In genomic region chr6:97669191-97669651, GRCh38 we compare ENCODE assay signal across 8 cellular contexts.
DNase-seq lines count a peak whose midpoint lies in the region; ATAC-seq, FAIRE-seq and TF ChIP-seq lines count a peak whose summit lies in the region.
"Had no signal": no experiment of that assay in that cellular context is flagged by ENCODE, and none has a peak within 500 bp of the region (broad histone marks: within the 10 kb centered on the region; RNA-seq: fewer than 3 reads in every experiment).

No MANE protein-coding gene starts in this region.

- no peaks in the 10 kb centered on the region for H4K20me1 ChIP-seq in H1 (replicated peaks in 1 of 2; ENCODE audit: control insufficient read depth in 1 of 2, insufficient read depth in 2 of 2, low read length in 2 of 2)

- H2BK12ac ChIP-seq in H1 (ENCODE audit: low read depth, low read length), result no peak overlapping the region

- H4K5ac ChIP-seq in H1 (ENCODE audit: insufficient read length, low read depth, low read length), result no peak overlapping the region

- no peak overlapping the region for H2BK15ac ChIP-seq in H1 (ENCODE audit: low read length)

- H3K4ac ChIP-seq in H1 (replicated peaks; ENCODE audit: insufficient read length, low read depth, low read length), result no peak overlapping the region

- no peaks in the 10 kb centered on the region for H3K79me2 ChIP-seq in H1 (ENCODE audit: control insufficient read depth in 1 of 2, insufficient read depth in 2 of 2, low read length in 2 of 2)

- H3K36me3 ChIP-seq in H1 (ENCODE audit: control insufficient read depth in 2 of 4, insufficient read depth in 4 of 4, low read length in 3 of 4) (no peaks in the 10 kb centered on the region), neuron (ENCODE audit: insufficient read depth, low read length) (no peaks in the 10 kb centered on the region)

- POLR2A ChIA-PET in H1 (lab: Charles Lee; ENCODE audit: partially characterized antibody), result interaction anchor here (0.5 kb wide), 1 partner anchor 502 kb away, joined by 3 read pairs; no protein-coding TSS in a partner anchor

- no peak overlapping the region for H4K91ac ChIP-seq in H1 (replicated peaks; ENCODE audit: insufficient read length, low read length)

- CTCF ChIA-PET in H1 (lab: Charles Lee; ENCODE audit: partially characterized antibody), result interaction anchor here (1.3 to 1.7 kb wide), 2 partner anchors 256 to 257 kb away, joined by 3 read pairs; no protein-coding TSS in a partner anchor

- peak overlapping the region; percentile 10 to 34; a peak in 3 of 4 replicates for H3K4me2 ChIP-seq in H1 (ENCODE audit: insufficient read depth in 1 of 2, low read depth in 2 of 2, low read length in 2 of 2)

- H2AFZ ChIP-seq in H1 (ENCODE audit: low read length), result no peak overlapping the region; the same call in 1 of the 2 replicates
- peak overlapping the region; percentile 68 for H2AFZ ChIP-seq in neuron (ENCODE audit: low read depth, low read length)

- no peak overlapping the region for H3K9ac ChIP-seq in H1 (replicated peaks in 1 of 4; ENCODE audit: extremely low read depth in 1 of 4, low read depth in 3 of 4, low read length in 3 of 4)

- H3K4me1 ChIP-seq in H1 (replicated peaks in 1 of 4; ENCODE audit: control insufficient read depth in 3 of 4, insufficient read depth in 4 of 4, low read length in 3 of 4) (peaks cover 0 to 3% (median 0%) of the 10 kb centered on the region in 4 experiments; a peak in 1 of 7 replicates), neuron (ENCODE audit: insufficient read depth, low read length) (peaks cover 24% of the 10 kb centered on the region)

- no peak overlapping the region for H3K56ac ChIP-seq in H1 (replicated peaks; ENCODE audit: insufficient read length, low read depth, low read length)

- no peak for TF ChIP-seq EP300 in H1 (IDR thresholded peaks at IDR 0.05; ENCODE audit: borderline replicate concordance in 1 of 2, low read depth in 2 of 2, low read length in 2 of 2)

- peaks cover 2% of the 10 kb centered on the region; the same call in 1 of the 2 replicates for H3K23me2 ChIP-seq in H1 (ENCODE audit: low read depth, low read length)

- no peak for TF ChIP-seq RAD21 in H1 (IDR thresholded peaks at IDR 0.05 in 1 of 2, conservative IDR thresholded peaks at IDR 0.05 in 1 of 2; ENCODE audit: low read depth in 2 of 2, low read length in 2 of 2)

- no peak overlapping the region for H3K23ac ChIP-seq in H1 (ENCODE audit: insufficient read length)

- in situ Hi-C loops in KBM-7 (cut with MboI; ENCODE audit: low pct_unique_long_range_greater_than_20kb, low sequenced_read_pairs), result no loop called here

- 62% methylated on average over 9 of the region's 10 CpGs; no CpG with 5 or more reads in 1 of the 2 experiments for WGBS in H1 (ENCODE audit: extremely low coverage in 1 of 2, insufficient coverage in 1 of 2, insufficient read length in 1 of 2, insufficient replicate concordance in 2 of 2, low coverage in 1 of 2, low lambda C conversion rate in 2 of 2, missing lambda C conversion rate in 1 of 2), 2 experiments

- DNase-seq in KBM-7 (peak; percentile 1), H1 (ENCODE audit: low read depth in 1 of 2, low spot score in 2 of 2) (peak in 1 of 2 experiments; percentile 47), NCI-H1417 treated with DMSO at 0.1 percent for 48 hours (lab: John Stamatoyannopoulos, UW) (no peak), T-helper 9 cell (no peak)

- no peak overlapping the region for H3K14ac ChIP-seq in H1 (ENCODE audit: insufficient read length)

- ATAC-seq in GM18508 (IDR thresholded peaks at IDR 0.05; ENCODE audit: insufficient read depth, unreplicated experiment), result peak; percentile 100
- ATAC-seq in GM21619 (IDR thresholded peaks at IDR 0.05; ENCODE audit: unreplicated experiment), result peak; percentile 100

- H3K27me3 ChIP-seq in H1 (replicated peaks in 1 of 4; ENCODE audit: control insufficient read depth in 3 of 4, extremely low read depth in 1 of 4, insufficient read depth in 3 of 4, low read length in 3 of 4), result no peaks in the 10 kb centered on the region
- H3K27me3 ChIP-seq in neuron (ENCODE audit: insufficient read depth, low read length), result no peaks in the 10 kb centered on the region

- H2AK5ac ChIP-seq in H1 (ENCODE audit: low read depth, low read length), result no peak overlapping the region

- no peak for FAIRE-seq in H1 (lab: Jason Lieb, UNC)

- H2BK20ac ChIP-seq in H1 (ENCODE audit: low read length), result no peak overlapping the region

- H3K4me3 ChIP-seq in H1 (ENCODE audit: extremely low read depth in 1 of 4, insufficient read depth in 2 of 4, low read depth in 3 of 4, low read length in 4 of 4), result no peak overlapping the region
- peak overlapping the region; percentile 53 for H3K4me3 ChIP-seq in neuron (ENCODE audit: low read length)
- H3K4me3 ChIP-seq: lung had no signal

- TF ChIP-seq CTCF in H1 (IDR thresholded peaks at IDR 0.05; ENCODE audit: control extremely low read depth in 1 of 3, insufficient read depth in 1 of 3, low read depth in 1 of 3, low read length in 3 of 3), result no peak

- no peak overlapping the region for H3K18ac ChIP-seq in H1 (ENCODE audit: extremely low read depth, low read length)

- no peaks in the 10 kb centered on the region for H3K9me3 ChIP-seq in H1 (ENCODE audit: insufficient read depth in 2 of 2, low read depth in 1 of 2, low read length in 1 of 2)
- H3K9me3 ChIP-seq in neuron (ENCODE audit: low read length), result no peaks in the 10 kb centered on the region

- no peak for TF ChIP-seq POLR2A in H1 (IDR thresholded peaks at IDR 0.05; ENCODE audit: control extremely low read depth in 1 of 2, low read depth in 2 of 2, low read length in 2 of 2)

- H2BK120ac ChIP-seq in H1 (replicated peaks; ENCODE audit: low read depth, low read length), result no peak overlapping the region

- no peak overlapping the region for H4K8ac ChIP-seq in H1 (ENCODE audit: extremely low read depth, insufficient read depth, low read length)

- H2BK5ac ChIP-seq in H1 (ENCODE audit: low read depth, low read length), result no peak overlapping the region

- no peak overlapping the region for H3K27ac ChIP-seq in H1 (ENCODE audit: low read depth, low read length)

- H3K79me1 ChIP-seq in H1 (ENCODE audit: low read depth, low read length), result no peaks in the 10 kb centered on the region

TF ChIP-seq in H1, 55 proteins besides CTCF, POLR2A, EP300 and RAD21:
- TF ChIP-seq RBBP5 (IDR thresholded peaks at IDR 0.05; ENCODE audit: borderline replicate concordance, low read depth, low read length) (no peak), SAP30 (IDR thresholded peaks at IDR 0.05; ENCODE audit: insufficient read depth, insufficient replicate concordance, low read length) (peak; percentile 65), SIN3A (conservative IDR thresholded peaks at IDR 0.05 in 1 of 2, IDR thresholded peaks at IDR 0.05 in 1 of 2; ENCODE audit: low read depth in 1 of 2, low read length in 2 of 2) (peak in 1 of 2 experiments; percentile 65; a peak in 1 of 4 replicates)
